10 cellular contexts compared by ENCODE assay signal in the genomic region with DNA sequence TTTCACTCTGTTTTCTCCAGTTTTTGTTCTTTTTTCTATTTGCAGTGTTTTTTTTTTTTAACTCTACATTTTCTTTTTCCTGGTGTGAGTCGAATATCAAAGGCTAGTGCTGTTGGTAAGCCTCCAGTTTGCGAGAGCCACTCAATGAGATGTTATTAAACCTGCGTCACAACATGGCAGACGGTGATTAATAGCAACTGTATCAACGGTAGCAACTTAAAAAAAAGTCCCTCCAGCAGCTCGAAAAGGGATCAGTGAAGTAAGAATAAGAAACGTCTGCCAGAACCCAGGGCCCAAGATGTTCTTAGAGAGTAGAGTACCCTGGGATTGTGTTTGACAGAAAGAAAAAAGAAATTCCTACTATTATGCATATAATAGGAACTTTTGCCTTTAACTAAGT.
A peak's percentile ranks its signal among the peaks of the same experiment; 100 is the strongest.
DNase-seq lines count a peak whose midpoint lies in the region; ATAC-seq and TF ChIP-seq lines count a peak whose summit lies in the region.
"Had no signal": no experiment of that assay in that cellular context is flagged by ENCODE, and none has a peak within 500 bp of the region (broad histone marks: within the 10 kb centered on the region; RNA-seq: fewer than 3 reads in every experiment).

No MANE protein-coding gene starts in this region.

- ATAC-seq in upper lobe of right lung = no peak

- H3K27ac ChIP-seq in OCI-LY3 (ENCODE audit: low read length) (no peak overlapping the region), endodermal cell (ENCODE audit: low read depth, low read length) (peak overlapping the region; percentile 72), upper lobe of right lung (peak overlapping the region; percentile 3)

- H3K4me1 Mint-ChIP-seq in endodermal cell (peaks cover 63% of the 10 kb centered on the region), mesothelial cell of epicardium (peaks cover 74% of the 10 kb centered on the region)
- H3K4me1 Mint-ChIP-seq: immature natural killer cell had no signal

- H3K27me3 ChIP-seq in OCI-LY3 (ENCODE audit: low read depth, low read length) (no peaks in the 10 kb centered on the region), endodermal cell (ENCODE audit: control insufficient read depth, insufficient read depth, low read length, poor library complexity, severe bottlenecking) (no peaks in the 10 kb centered on the region), upper lobe of right lung (no peaks in the 10 kb centered on the region)

- no peak overlapping the region for H3K4me3 ChIP-seq in OCI-LY3 (ENCODE audit: low read length)
- no peak overlapping the region for H3K4me3 ChIP-seq in endodermal cell (ENCODE audit: low read length)
- peak overlapping the region; percentile 7 for H3K4me3 ChIP-seq in upper lobe of right lung

- no peak for DNase-seq in endodermal cell
- DNase-seq in mesothelial cell of epicardium (ENCODE audit: low spot score in 2 of 2, unreplicated experiment in 2 of 2) = no peak
- no peak for DNase-seq in upper lobe of right lung
- DNase-seq in NCI-H1105 (lab: John Stamatoyannopoulos, UW) = no peak
- DNase-seq in NCI-H2171 treated with DMSO at 0.1 percent for 48 hours (lab: John Stamatoyannopoulos, UW) = no peak
- no peak for DNase-seq in GOT3 (lab: John Stamatoyannopoulos, UW)
- DNase-seq: activated T-cell treated with anti-CD3 and anti-CD28 coated beads, Interleukin-2, amount 50 U/mL, for 48 hours; immature natural killer cell; NCI-H1105 treated with DMSO at 0.1 percent for 48 hours had no signal

- H3K4me1 ChIP-seq in OCI-LY3 (ENCODE audit: low read length) (peaks cover 37% of the 10 kb centered on the region), endodermal cell (ENCODE audit: control insufficient read depth, insufficient read depth, low read length) (peaks cover 9% of the 10 kb centered on the region), upper lobe of right lung (peaks cover 27% of the 10 kb centered on the region)

- H3K9me3 ChIP-seq in OCI-LY3 (ENCODE audit: insufficient read depth, low read length) = no peaks in the 10 kb centered on the region
- peaks cover 4% of the 10 kb centered on the region for H3K9me3 ChIP-seq in endodermal cell (ENCODE audit: control insufficient read depth, low read length)
- H3K9me3 ChIP-seq in upper lobe of right lung = no peaks in the 10 kb centered on the region

- WGBS in endodermal cell (ENCODE audit: insufficient coverage in 1 of 2, insufficient read length in 1 of 2), 2 experiments = 79 to 83% methylated on average over 5 to 7 of the region's 7 CpGs

- H3K36me3 ChIP-seq in OCI-LY3 (replicated peaks; ENCODE audit: low read depth, low read length) (no peaks in the 10 kb centered on the region), endodermal cell (ENCODE audit: control insufficient read depth, insufficient read depth, low read length) (no peaks in the 10 kb centered on the region), upper lobe of right lung (no peaks in the 10 kb centered on the region)

- H3K36me3 Mint-ChIP-seq in endodermal cell (ENCODE audit: low read depth) (no peaks in the 10 kb centered on the region), mesothelial cell of epicardium (peaks cover 20% of the 10 kb centered on the region)
- H3K36me3 Mint-ChIP-seq: immature natural killer cell had no signal

- peak overlapping the region; percentile 7; the same call in 1 of the 2 replicates for H3K4me2 ChIP-seq in OCI-LY3 (ENCODE audit: low read length)

- H3K4me3 Mint-ChIP-seq in endodermal cell = no peak overlapping the region
- peak overlapping the region; percentile 20 for H3K4me3 Mint-ChIP-seq in mesothelial cell of epicardium
- H3K4me3 Mint-ChIP-seq: immature natural killer cell had no signal

- H3K9me3 Mint-ChIP-seq in endodermal cell (no peaks in the 10 kb centered on the region), mesothelial cell of epicardium (no peaks in the 10 kb centered on the region)

- TF ChIP-seq CTCF in OCI-LY3 (IDR thresholded peaks at IDR 0.05; ENCODE audit: low read depth, low read length) (no peak), endodermal cell (conservative IDR thresholded peaks at IDR 0.05) (no peak), mesothelial cell of epicardium (IDR thresholded peaks at IDR 0.05; ENCODE audit: unreplicated experiment) (no peak), upper lobe of right lung (IDR thresholded peaks at IDR 0.05) (no peak)

- intact Hi-C loops in upper lobe of right lung (cut with DNase I) = no loop called here

- H3K27ac Mint-ChIP-seq in endodermal cell = no peak overlapping the region
- peak overlapping the region; percentile 92 for H3K27ac Mint-ChIP-seq in mesothelial cell of epicardium
- H3K27ac Mint-ChIP-seq: immature natural killer cell had no signal

- H3K27me3 Mint-ChIP-seq in endodermal cell (ENCODE audit: insufficient read depth) (no peaks in the 10 kb centered on the region), mesothelial cell of epicardium (ENCODE audit: low read depth) (no peaks in the 10 kb centered on the region)

- H2AFZ ChIP-seq in OCI-LY3 (ENCODE audit: low read depth, low read length) = no peak overlapping the region

- H4K20me1 ChIP-seq in OCI-LY3 (ENCODE audit: insufficient read depth, low read length) = no peaks in the 10 kb centered on the region

- H3K9ac ChIP-seq in OCI-LY3 (ENCODE audit: low read length) (no peak overlapping the region), endodermal cell (ENCODE audit: extremely low read depth, low read length, poor library complexity, severe bottlenecking) (no peak overlapping the region)

- no peaks in the 10 kb centered on the region for H3K79me2 ChIP-seq in OCI-LY3 (ENCODE audit: low read length)
